ENCODE assay signal across 8 cellular contexts in the genomic region with DNA sequence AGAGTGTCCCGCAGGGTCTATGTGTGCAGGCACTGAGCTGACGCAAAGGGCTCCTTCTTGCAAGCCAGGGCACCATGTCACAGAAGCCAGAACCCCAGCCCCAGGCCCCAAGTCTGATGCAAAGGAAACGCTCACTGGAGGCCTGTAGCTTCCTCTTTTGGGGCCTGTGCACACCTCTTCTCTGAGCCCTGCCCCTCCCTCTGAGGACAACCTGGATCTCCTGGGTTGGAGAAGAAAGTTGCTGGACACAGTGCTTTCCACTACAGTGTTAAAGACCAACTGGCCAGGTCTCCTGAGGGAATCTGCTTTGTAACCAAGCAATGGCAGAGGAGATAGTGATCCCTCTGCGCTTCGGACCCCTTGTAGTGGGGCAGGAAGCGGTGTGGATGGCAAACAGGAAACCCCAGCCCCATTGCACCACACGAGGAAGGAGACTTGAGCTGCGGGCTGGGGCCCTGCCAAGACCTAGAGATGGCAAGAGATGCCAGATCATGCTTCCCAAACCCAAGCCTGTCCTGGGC. TPM values are rescaled to one million over a fixed set of nuclear protein-coding genes. Genes with fewer than 3 reads are reported as not detected.
DNase-seq lines count a peak whose midpoint lies in the region; ATAC-seq and TF ChIP-seq lines count a peak whose summit lies in the region.

No MANE protein-coding gene starts in this region.

- peaks cover 80% of the 10 kb centered on the region for H3K36me3 ChIP-seq in OCI-LY3 (replicated peaks; ENCODE audit: low read depth, low read length)
- H3K36me3 ChIP-seq in lung (ENCODE audit: control insufficient read depth in 2 of 2, insufficient read depth in 2 of 2, low read length in 2 of 2): no peaks in the 10 kb centered on the region

- TF ChIP-seq CTCF in OCI-LY3 (IDR thresholded peaks at IDR 0.05; ENCODE audit: low read depth, low read length) (no peak), lung (IDR thresholded peaks at IDR 0.05; ENCODE audit: control extremely low read depth, extremely low read depth) (no peak), Calu3 (IDR thresholded peaks at IDR 0.05; ENCODE audit: unreplicated experiment) (no peak)

- DNase-seq in Ammon's horn (ENCODE audit: low spot score) (peak; percentile 74), activated gamma-delta T cell (lab: John Stamatoyannopoulos, UW) (peak; percentile 25), lung (ENCODE audit: low spot score) (peak; percentile 68), Calu3 (no peak), SW 1271 (lab: John Stamatoyannopoulos, UW) (no peak), GM03348 (ENCODE audit: low spot score) (no peak)

- intact Hi-C loops in Calu3 (cut with micrococcal nuclease; ENCODE audit: unreplicated experiment): no loop called here

- no peaks in the 10 kb centered on the region for H3K36me3 Mint-ChIP-seq in Calu3 (ENCODE audit: insufficient read depth, unreplicated experiment)

- H3K9me3 Mint-ChIP-seq in Calu3 (ENCODE audit: low read depth, unreplicated experiment): no peaks in the 10 kb centered on the region

- H3K27me3 ChIP-seq in OCI-LY3 (ENCODE audit: low read depth, low read length) (no peaks in the 10 kb centered on the region), lung (ENCODE audit: control insufficient read depth, insufficient read depth) (no peaks in the 10 kb centered on the region)

- no peak overlapping the region for H2AFZ ChIP-seq in OCI-LY3 (ENCODE audit: low read depth, low read length)

- no peak overlapping the region for H3K4me3 Mint-ChIP-seq in Calu3 (ENCODE audit: low read depth, unreplicated experiment)

- peak; percentile 19 for ATAC-seq in lung (ENCODE audit: insufficient read depth, low FRiP score)
- ATAC-seq in HG03175 (IDR thresholded peaks at IDR 0.05; ENCODE audit: unreplicated experiment): no peak

- H3K4me2 ChIP-seq in OCI-LY3 (ENCODE audit: low read length): peak overlapping the region; percentile 94

- peak overlapping the region; percentile 97 for H3K9ac ChIP-seq in OCI-LY3 (ENCODE audit: low read length)

- no peaks in the 10 kb centered on the region for H3K4me1 Mint-ChIP-seq in Calu3 (ENCODE audit: low read depth, unreplicated experiment)

- H3K27ac Mint-ChIP-seq in Calu3 (ENCODE audit: unreplicated experiment): no peak overlapping the region

- peaks cover 48% of the 10 kb centered on the region for H4K20me1 ChIP-seq in OCI-LY3 (ENCODE audit: insufficient read depth, low read length)

- peaks cover 92% of the 10 kb centered on the region for H3K79me2 ChIP-seq in OCI-LY3 (ENCODE audit: low read length)

- H3K9me3 ChIP-seq in OCI-LY3 (ENCODE audit: insufficient read depth, low read length) (no peaks in the 10 kb centered on the region), lung (ENCODE audit: control insufficient read depth in 2 of 2, insufficient read depth in 1 of 2, low read length in 1 of 2) (no peaks in the 10 kb centered on the region)

- WGBS in lung, 2 donors: 20 to 42% methylated on average over 8 of the region's 8 CpGs

- H3K4me1 ChIP-seq in OCI-LY3 (ENCODE audit: low read length): peaks cover 99% of the 10 kb centered on the region
- peaks cover 0 to 46% of the 10 kb centered on the region in 2 donors for H3K4me1 ChIP-seq in lung (ENCODE audit: control insufficient read depth in 2 of 2, insufficient read depth in 2 of 2, low read length in 2 of 2)

- peak overlapping the region; percentile 95 for H3K27ac ChIP-seq in OCI-LY3 (ENCODE audit: low read length)
- peak overlapping the region in 1 of 2 donors; percentile 92 for H3K27ac ChIP-seq in lung (ENCODE audit: low read depth in 1 of 2, low read length in 1 of 2)

- peak overlapping the region; percentile 77 for H3K4me3 ChIP-seq in OCI-LY3 (ENCODE audit: low read length)
- no peak overlapping the region for H3K4me3 ChIP-seq in lung

- peaks cover 15% of the 10 kb centered on the region for H3K27me3 Mint-ChIP-seq in Calu3 (ENCODE audit: unreplicated experiment)

- no TSS peak for BruUV-seq in Calu3 (replicated peaks; lab: Mats Ljungman, UMichigan)

- CTCF ChIA-PET in Calu3 (lab: Charles Lee): no interaction called here

RNA-seq across cellular contexts. Expression of a gene that starts 11.7 kb away (rescaled TPM):
- 10 to 100 TPM; 35.0 to 40.4 TPM for total RNA-seq in lung
- 10 to 100 TPM in 1 of 2 donors, 1 to 10 TPM in 1; 9.5 to 77.8 TPM for polyA plus RNA-seq in lung
- total RNA-seq in Calu3 (2022): 0.28 and 0.39 TPM in 2 replicates

Comparison
In these comparisons a context has a peak if more than half of its experiments do, and no peak if none do; other contexts are left out.
1. DNase-seq: peak in Ammon's horn (single experiment), activated gamma-delta T cell (single experiment) and lung (single experiment); none in Calu3 (single experiment), SW 1271 (0 of 2) and GM03348 (single experiment).
2. RNA of a gene that starts 11.7 kb away (total RNA-seq): 35.0 to 40.4 TPM in lung; 0.28 to 0.39 TPM in Calu3; every median in the first group is over 10 times any median in the second.